In the genomic region with DNA sequence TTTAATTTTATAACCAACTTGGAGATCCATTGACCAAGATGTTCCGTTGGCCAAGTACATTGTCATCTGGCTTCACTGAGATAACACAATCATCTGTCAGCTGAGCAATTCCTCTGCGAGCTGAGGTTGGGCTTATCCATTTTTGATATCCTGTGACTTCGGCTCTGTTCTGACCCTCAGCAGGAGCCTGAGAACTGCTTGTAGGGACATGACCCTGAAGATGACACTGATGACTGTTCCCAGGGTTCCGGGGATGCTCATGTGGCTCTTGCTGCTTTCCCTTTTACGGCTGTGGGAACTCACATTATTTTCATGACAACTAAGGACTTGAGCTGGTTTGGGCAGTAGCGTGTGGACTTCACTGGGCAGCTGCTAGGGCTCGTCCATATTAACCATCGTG, we compare ENCODE assay signal across 25 cellular contexts.
"Had no signal": no experiment of that assay in that cellular context is flagged by ENCODE, and none has a peak within 500 bp of the region (broad histone marks: within the 10 kb centered on the region; RNA-seq: fewer than 3 reads in every experiment).

No MANE protein-coding gene starts in this region.

- DNase-seq: colonic mucosa; effector CD8-positive, alpha-beta T cell; foreskin melanocyte; glutamatergic neuron; hypothalamus; immature natural killer cell; islet precursor cell; kidney glomerular epithelial cell; mesenchymal stem cell; midbrain; naive thymus-derived CD4-positive, alpha-beta T cell; psoas muscle; right lobe of liver; stimulated activated CD4-positive, alpha-beta T cell treated with anti-CD3 and anti-CD28 coated beads, Interleukin-2, amount 100 ng/mL, for 24 hours; stimulated activated CD4-positive, alpha-beta T cell treated with anti-CD3 and anti-CD28 coated beads, Interleukin-4, amount 100 ng/mL, for 24 hours; stimulated activated naive CD4-positive, alpha-beta T cell treated with Interleukin-2 at 50 U/mL for 16 hours; stomach; thyroid gland; trophoblast cell had no signal

- H3K9ac ChIP-seq: neural progenitor cell had no signal

- H3K27ac Mint-ChIP-seq: dendritic cell treated with granulocyte-macrophage colony-stimulating factor and Interleukin-4, amounts not matched to agents 40 ng/mL and 50 ng/mL, for 4 days; immature natural killer cell; nephron; neural progenitor cell; stimulated activated effector memory CD8-positive, alpha-beta T cell treated with anti-CD3 and anti-CD28 coated beads, Interleukin-12 subunit alpha, Interleukin-12 subunit beta, amount 100 ng/mL, for 72 hours had no signal

- H3K4me3 ChIP-seq: colonic mucosa, esophagus muscularis mucosa, neural progenitor cell, psoas muscle, right lobe of liver, stomach, thyroid gland, vagina had no signal

- H3K4me2 ChIP-seq: neural progenitor cell had no signal

- H3K36me3 Mint-ChIP-seq: immature natural killer cell; naive thymus-derived CD4-positive, alpha-beta T cell; neural progenitor cell; stimulated activated effector memory CD8-positive, alpha-beta T cell treated with anti-CD3 and anti-CD28 coated beads, Interleukin-12 subunit alpha, Interleukin-12 subunit beta, amount 100 ng/mL, for 72 hours had no signal

- H3K27me3 ChIP-seq: colonic mucosa, esophagus muscularis mucosa, neural progenitor cell, right lobe of liver, stomach, thyroid gland, vagina had no signal

- H3K4me1 Mint-ChIP-seq: immature natural killer cell; stimulated activated effector memory CD8-positive, alpha-beta T cell treated with anti-CD3 and anti-CD28 coated beads, Interleukin-12 subunit alpha, Interleukin-12 subunit beta, amount 100 ng/mL, for 72 hours had no signal

- H3K9me3 Mint-ChIP-seq: dendritic cell treated with granulocyte-macrophage colony-stimulating factor and Interleukin-4, amounts not matched to agents 40 ng/mL and 50 ng/mL, for 4 days; immature natural killer cell; naive thymus-derived CD4-positive, alpha-beta T cell; nephron; neural progenitor cell; stimulated activated effector memory CD8-positive, alpha-beta T cell treated with anti-CD3 and anti-CD28 coated beads, Interleukin-12 subunit alpha, Interleukin-12 subunit beta, amount 100 ng/mL, for 72 hours had no signal

- H3K9me3 ChIP-seq: colonic mucosa, esophagus muscularis mucosa, psoas muscle, right lobe of liver, stomach, thyroid gland, vagina had no signal

- ATAC-seq: naive thymus-derived CD4-positive, alpha-beta T cell; psoas muscle; right lobe of liver; stimulated activated effector memory CD8-positive, alpha-beta T cell treated with anti-CD3 and anti-CD28 coated beads, Interleukin-12 subunit alpha, Interleukin-12 subunit beta, amount 100 ng/mL, for 72 hours had no signal

- H3K36me3 ChIP-seq: colonic mucosa, esophagus muscularis mucosa, neural progenitor cell, right lobe of liver, stomach, thyroid gland, vagina had no signal

- H3K4me3 Mint-ChIP-seq: dendritic cell treated with granulocyte-macrophage colony-stimulating factor and Interleukin-4, amounts not matched to agents 40 ng/mL and 50 ng/mL, for 4 days; immature natural killer cell; naive thymus-derived CD4-positive, alpha-beta T cell; nephron; neural progenitor cell; stimulated activated effector memory CD8-positive, alpha-beta T cell treated with anti-CD3 and anti-CD28 coated beads, Interleukin-12 subunit alpha, Interleukin-12 subunit beta, amount 100 ng/mL, for 72 hours had no signal

- H2AFZ ChIP-seq: neural progenitor cell had no signal

- H3K27me3 Mint-ChIP-seq: naive thymus-derived CD4-positive, alpha-beta T cell had no signal

- H3K27ac ChIP-seq: colonic mucosa, esophagus muscularis mucosa, neural progenitor cell, psoas muscle, right lobe of liver, stomach, thyroid gland, vagina had no signal

- H3K4me1 ChIP-seq: colonic mucosa, neural progenitor cell, psoas muscle, right lobe of liver had no signal
